ENCODE assay signal across 8 cellular contexts in genomic region chr14:65019944-65020566, GRCh38. TPM values are rescaled to one million over a fixed set of nuclear protein-coding genes. Genes with fewer than 3 reads are reported as not detected.
DNase-seq lines count a peak whose midpoint lies in the region; ATAC-seq, FAIRE-seq and TF ChIP-seq lines count a peak whose summit lies in the region.

No MANE protein-coding gene starts in this region.

- no peak overlapping the region for H3K9ac ChIP-seq in HCT116 (ENCODE audit: low read length)

- H3K27me3 ChIP-seq in HCT116 (ENCODE audit: insufficient read depth, low read length), result no peaks in the 10 kb centered on the region
- H3K27me3 ChIP-seq in breast epithelium, result no peaks in the 10 kb centered on the region
- H3K27me3 ChIP-seq in stomach, result no peaks in the 10 kb centered on the region

- H3K79me2 ChIP-seq in HCT116 (ENCODE audit: insufficient read depth, low read length), result no peaks in the 10 kb centered on the region

- peak; percentile 99 for FAIRE-seq in islet of Langerhans (lab: Jason Lieb, UNC)

- TF ChIP-seq RAD21 in HCT116 (IDR thresholded peaks at IDR 0.05; ENCODE audit: low read depth), result peak; percentile 60

- CTCF ChIA-PET in HCT116 (lab: Charles Lee), result interaction anchor here (0.6 to 3.0 kb wide), 12 partner anchors 9 to 227 kb away, joined by 3 to 24 read pairs (median 3); partner anchors contain the start of gene FNTB

- no peak overlapping the region for H3K4me3 ChIP-seq in HCT116 (replicated peaks in 1 of 2; ENCODE audit: low read depth in 1 of 2, low read length in 2 of 2)
- H3K4me3 ChIP-seq in breast epithelium, result no peak overlapping the region
- H3K4me3 ChIP-seq in stomach, result no peak overlapping the region

- no peaks in the 10 kb centered on the region for H3K9me2 ChIP-seq in HCT116 (ENCODE audit: insufficient read depth)

- no peak overlapping the region for H2AFZ ChIP-seq in HCT116 (ENCODE audit: low read depth, low read length, poor library complexity, severe bottlenecking)

- no peaks in the 10 kb centered on the region for H3K9me3 ChIP-seq in HCT116 (ENCODE audit: control insufficient read depth in 1 of 2, insufficient read depth in 1 of 2, low read depth in 1 of 2, low read length in 2 of 2)
- H3K9me3 ChIP-seq in breast epithelium, result no peaks in the 10 kb centered on the region
- H3K9me3 ChIP-seq in stomach, result no peaks in the 10 kb centered on the region

- H3K4me1 ChIP-seq in HCT116 (ENCODE audit: control insufficient read depth in 1 of 2, insufficient read depth in 2 of 2, low read length in 2 of 2) (peaks cover 0 to 4% of the 10 kb centered on the region in 2 experiments; a peak in 1 of 4 replicates), breast epithelium (no peaks in the 10 kb centered on the region), stomach (peaks cover 0 to 16% (median 10%) of the 10 kb centered on the region in 4 donors)

- peak; percentile 97 for ATAC-seq in HCT116
- ATAC-seq in HG03439 (IDR thresholded peaks at IDR 0.05; ENCODE audit: unreplicated experiment), result no peak
- ATAC-seq in GM21381 (IDR thresholded peaks at IDR 0.05; ENCODE audit: unreplicated experiment), result no peak

- no peak for TF ChIP-seq POLR2A in HCT116 (IDR thresholded peaks at IDR 0.05; ENCODE audit: borderline replicate concordance, extremely low read depth, insufficient read depth, insufficient read length)
- no peak for TF ChIP-seq POLR2A in breast epithelium (IDR thresholded peaks at IDR 0.05)
- TF ChIP-seq POLR2A in stomach (IDR thresholded peaks at IDR 0.05), result no peak

- DNase-seq in DMS53 (lab: John Stamatoyannopoulos, UW), result peak; percentile 74
- peak; percentile 53 for DNase-seq in HCT116 (ENCODE audit: low read depth, low spot score)
- peak; percentile 47 for DNase-seq in NCI-H82 (lab: John Stamatoyannopoulos, UW)
- no peak for DNase-seq in breast epithelium (ENCODE audit: low spot score in 2 of 2)
- peak; percentile 41 for DNase-seq in stomach

- peaks cover 11 to 14% of the 10 kb centered on the region in 2 experiments; a peak in 3 of 4 replicates for H3K36me3 ChIP-seq in HCT116 (ENCODE audit: control insufficient read depth in 1 of 2, insufficient read depth in 2 of 2, low read length in 2 of 2)
- no peaks in the 10 kb centered on the region for H3K36me3 ChIP-seq in breast epithelium
- H3K36me3 ChIP-seq in stomach, result peaks cover 0 to 34% (median 33%) of the 10 kb centered on the region in 4 donors

- H3K4me2 ChIP-seq in HCT116 (ENCODE audit: low read length), result no peak overlapping the region

- BruUV-seq in HCT116 (replicated peaks; lab: Mats Ljungman, UMichigan), result no TSS peak

- no peak for TF ChIP-seq EP300 in stomach (IDR thresholded peaks at IDR 0.05)

- H4K20me1 ChIP-seq in HCT116 (ENCODE audit: insufficient read depth), result no peaks in the 10 kb centered on the region

- intact Hi-C loops in HCT116 (cut with micrococcal nuclease) (no loop called here), breast epithelium (cut with DNase I; ENCODE audit: low total_unique reads) (no loop called here), stomach (cut with DNase I; ENCODE audit: low total_unique reads) (no loop called here)

- H3K27ac ChIP-seq in HCT116 (ENCODE audit: low read depth, low read length) (no peak overlapping the region), breast epithelium (no peak overlapping the region), stomach (no peak overlapping the region)

- 53 to 63% (median 57%) methylated on average over 9 of the region's 9 CpGs for WGBS in stomach, 5 donors

- POLR2A ChIA-PET in HCT116 (lab: Charles Lee), result interaction anchor here (1.6 kb wide), 1 partner anchor 392 kb away, joined by 4 read pairs; no protein-coding TSS in a partner anchor

- TF ChIP-seq CTCF in HCT116 (IDR thresholded peaks at IDR 0.05 in 2 of 3, conservative IDR thresholded peaks at IDR 0.05 in 1 of 3; ENCODE audit: borderline replicate concordance in 1 of 3, insufficient read depth in 1 of 3, low read depth in 2 of 3, low read length in 2 of 3) (peak; percentile 60 to 77 (median 76)), breast epithelium (IDR thresholded peaks at IDR 0.05) (peak; percentile 35 to 71 (median 56)), stomach (IDR thresholded peaks at IDR 0.05) (peak in 5 of 7 experiments; percentile 39 to 76 (median 59))

- RAD21 ChIA-PET in HCT116 (lab: Charles Lee; ENCODE audit: low non-redundant PET in 1 of 2, low total read pairs in 2 of 2, uncharacterized antibody in 2 of 2, unreplicated experiment in 2 of 2), result interaction anchor here in 1 of 2 experiments (1.2 kb wide), 1 partner anchor 33 kb away, joined by 4 read pairs; no protein-coding TSS in a partner anchor

TF ChIP-seq in HCT116, 20 proteins besides CTCF, POLR2A, EP300 and RAD21:
- TF ChIP-seq EGR1 (IDR thresholded peaks at IDR 0.05; ENCODE audit: low read depth) (no peak), CBX3 (IDR thresholded peaks at IDR 0.05; ENCODE audit: low read depth) (peak; percentile 24; the same call in 1 of the 2 replicates)

RNA-seq across cellular contexts. Expression of gene FNTB, which starts 33.4 kb away (rescaled TPM):
- total RNA-seq in HCT116 (2021; ENCODE audit: unreplicated experiment), result 26.7 TPM
- polyA plus RNA-seq in HCT116 (2012), result 27.5 and 28.0 TPM in 2 replicates
- total RNA-seq in breast epithelium, result 10 to 100 TPM; 15.7 to 22.9 (median 18.9) TPM
- total RNA-seq in stomach, result 10 to 100 TPM in 2 of 5 donors, 1 to 10 TPM in 2, not detected in 1; 2.9 to 18.3 (median 8.1) TPM
- 10 to 100 TPM in 1 of 3 donors, 1 to 10 TPM in 2; 6.1 to 10.6 (median 6.3) TPM for polyA plus RNA-seq in stomach

RNA-seq across cellular contexts. Expression of gene RAB15, which starts 47.9 kb away (rescaled TPM):
- total RNA-seq in HCT116 (2021; ENCODE audit: unreplicated experiment) (3.3 TPM), breast epithelium (10 to 100 TPM in 2 of 3 donors, 1 to 10 TPM in 1; 1.3 to 24.0 (median 17.7) TPM), stomach (10 to 100 TPM in 3 of 5 donors, 1 to 10 TPM in 2; 1.2 to 20.3 (median 11.0) TPM)
- polyA plus RNA-seq in HCT116 (2012), result 5.5 and 5.7 TPM in 2 replicates
- 10 to 100 TPM in 2 of 3 donors, 1 to 10 TPM in 1; 7.2 to 14.1 (median 11.9) TPM for polyA plus RNA-seq in stomach

Comparison
In these comparisons a context has a peak if more than half of its experiments do, and no peak if none do; other contexts are left out.
1. DNase-seq: peak in DMS53 (single experiment), HCT116 (single experiment), NCI-H82 (single experiment) and stomach (single experiment); none in breast epithelium (0 of 2).
2. Peak in every context shown above with its lines, with median percentiles within 50 percentile points of each other: CTCF ChIP-seq.